In the genomic region with DNA sequence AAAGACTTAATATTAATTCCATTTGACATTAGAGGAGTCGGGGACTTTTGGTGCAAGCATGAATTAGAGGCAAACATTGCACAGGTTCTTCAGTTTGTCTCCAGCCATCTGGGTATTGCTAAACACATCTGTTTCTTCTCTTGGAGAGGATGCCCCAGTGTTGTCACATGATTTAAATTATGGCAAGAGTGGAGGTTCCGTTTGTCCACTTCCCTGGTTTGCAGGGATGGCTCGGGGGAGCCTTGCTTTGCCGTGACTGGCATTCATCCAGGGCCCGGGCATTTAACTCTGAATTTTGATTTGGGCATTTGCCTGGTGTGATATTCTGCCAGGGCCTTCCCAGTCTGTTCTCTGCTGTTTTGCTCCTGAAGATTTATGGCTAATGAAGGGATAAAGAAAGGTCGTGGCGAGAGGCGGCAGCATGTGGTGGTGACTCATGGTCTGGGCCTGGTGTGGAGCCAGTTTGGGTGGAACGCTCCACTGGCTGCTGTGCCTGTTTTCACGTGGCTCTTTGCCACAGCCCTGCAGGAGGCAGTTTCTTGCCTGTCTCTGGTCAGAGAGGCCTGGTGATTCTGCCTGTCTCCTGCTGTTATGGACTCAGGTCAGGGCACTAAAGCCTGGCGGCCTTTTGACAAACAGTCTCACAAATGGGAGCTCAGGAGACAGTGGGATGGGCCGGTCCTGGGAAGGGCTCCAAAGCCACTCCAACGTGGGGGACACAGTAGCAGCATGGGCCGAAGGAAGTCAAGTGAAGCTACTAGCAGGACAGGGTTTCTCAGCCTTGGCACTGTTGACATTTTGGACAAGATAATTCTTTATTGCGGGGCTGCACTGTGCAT, we compare ENCODE assay signal across 1 cellular context.
TF ChIP-seq lines count a peak whose summit lies in the region.

No MANE protein-coding gene starts in this region.

TF ChIP-seq in HEK293, 187 proteins besides CTCF, POLR2A, EP300 and RAD21 (continued from another document):
- TF ChIP-seq, protein P1, sequence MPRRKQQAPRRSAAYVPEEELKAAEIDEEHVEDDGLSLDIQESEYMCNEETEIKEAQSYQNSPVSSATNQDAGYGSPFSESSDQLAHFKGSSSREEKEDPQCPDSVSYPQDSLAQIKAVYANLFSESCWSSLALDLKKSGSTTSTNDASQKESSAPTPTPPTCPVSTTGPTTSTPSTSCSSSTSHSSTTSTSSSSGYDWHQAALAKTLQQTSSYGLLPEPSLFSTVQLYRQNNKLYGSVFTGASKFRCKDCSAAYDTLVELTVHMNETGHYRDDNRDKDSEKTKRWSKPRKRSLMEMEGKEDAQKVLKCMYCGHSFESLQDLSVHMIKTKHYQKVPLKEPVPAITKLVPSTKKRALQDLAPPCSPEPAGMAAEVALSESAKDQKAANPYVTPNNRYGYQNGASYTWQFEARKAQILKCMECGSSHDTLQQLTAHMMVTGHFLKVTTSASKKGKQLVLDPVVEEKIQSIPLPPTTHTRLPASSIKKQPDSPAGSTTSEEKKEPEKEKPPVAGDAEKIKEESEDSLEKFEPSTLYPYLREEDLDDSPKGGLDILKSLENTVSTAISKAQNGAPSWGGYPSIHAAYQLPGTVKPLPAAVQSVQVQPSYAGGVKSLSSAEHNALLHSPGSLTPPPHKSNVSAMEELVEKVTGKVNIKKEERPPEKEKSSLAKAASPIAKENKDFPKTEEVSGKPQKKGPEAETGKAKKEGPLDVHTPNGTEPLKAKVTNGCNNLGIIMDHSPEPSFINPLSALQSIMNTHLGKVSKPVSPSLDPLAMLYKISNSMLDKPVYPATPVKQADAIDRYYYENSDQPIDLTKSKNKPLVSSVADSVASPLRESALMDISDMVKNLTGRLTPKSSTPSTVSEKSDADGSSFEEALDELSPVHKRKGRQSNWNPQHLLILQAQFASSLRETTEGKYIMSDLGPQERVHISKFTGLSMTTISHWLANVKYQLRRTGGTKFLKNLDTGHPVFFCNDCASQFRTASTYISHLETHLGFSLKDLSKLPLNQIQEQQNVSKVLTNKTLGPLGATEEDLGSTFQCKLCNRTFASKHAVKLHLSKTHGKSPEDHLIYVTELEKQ (tag by site-specific recombination; IDR thresholded peaks at IDR 0.05; ENCODE audit: borderline replicate concordance) = 0 out of 2 replicates have a peak, but pooled peaks have one; percentile 55
- TF ChIP-seq ZNF174 (tag by site-specific recombination; IDR thresholded peaks at IDR 0.05) = no peak
- peak; percentile 94 for TF ChIP-seq ZNF600 (tag by site-specific recombination; IDR thresholded peaks at IDR 0.05)
- TF ChIP-seq SP2 (tag by site-specific recombination; IDR thresholded peaks at IDR 0.05) = peak; percentile 40
- TF ChIP-seq ZNF140 (tag by site-specific recombination; IDR thresholded peaks at IDR 0.05) = no peak
- TF ChIP-seq ZNF391 (tag by site-specific recombination; IDR thresholded peaks at IDR 0.05; ENCODE audit: borderline replicate concordance, low read depth) = peak; percentile 45; the same call in 1 of the 2 replicates
- peak; percentile 48; the same call in 1 of the 2 replicates for TF ChIP-seq ZFP37 (tag by site-specific recombination; IDR thresholded peaks at IDR 0.05)
- TF ChIP-seq ZSCAN23 (tag by site-specific recombination; IDR thresholded peaks at IDR 0.05) = no peak
- TF ChIP-seq ZNF544 (tag by site-specific recombination; IDR thresholded peaks at IDR 0.05) = no peak
- no peak for TF ChIP-seq PRDM1 (tag by site-specific recombination; IDR thresholded peaks at IDR 0.05)
- peak; percentile 71 for TF ChIP-seq ZSCAN30 (tag by site-specific recombination; IDR thresholded peaks at IDR 0.05)
- TF ChIP-seq ZNF37A (tag by site-specific recombination; IDR thresholded peaks at IDR 0.05) = no peak
- TF ChIP-seq ZNF175 (tag by site-specific recombination; IDR thresholded peaks at IDR 0.05) = no peak
- TF ChIP-seq ZBTB17 (tag by site-specific recombination; IDR thresholded peaks at IDR 0.05) = peak; percentile 63
- no peak for TF ChIP-seq ZBTB21 (tag by site-specific recombination; IDR thresholded peaks at IDR 0.05)
- TF ChIP-seq ZNF394 (tag by site-specific recombination; IDR thresholded peaks at IDR 0.05; ENCODE audit: borderline replicate concordance) = 0 out of 2 replicates have a peak, but pooled peaks have one; percentile 24
- no peak for TF ChIP-seq ZNF155 (tag by site-specific recombination; IDR thresholded peaks at IDR 0.05)
- TF ChIP-seq, protein P2, sequence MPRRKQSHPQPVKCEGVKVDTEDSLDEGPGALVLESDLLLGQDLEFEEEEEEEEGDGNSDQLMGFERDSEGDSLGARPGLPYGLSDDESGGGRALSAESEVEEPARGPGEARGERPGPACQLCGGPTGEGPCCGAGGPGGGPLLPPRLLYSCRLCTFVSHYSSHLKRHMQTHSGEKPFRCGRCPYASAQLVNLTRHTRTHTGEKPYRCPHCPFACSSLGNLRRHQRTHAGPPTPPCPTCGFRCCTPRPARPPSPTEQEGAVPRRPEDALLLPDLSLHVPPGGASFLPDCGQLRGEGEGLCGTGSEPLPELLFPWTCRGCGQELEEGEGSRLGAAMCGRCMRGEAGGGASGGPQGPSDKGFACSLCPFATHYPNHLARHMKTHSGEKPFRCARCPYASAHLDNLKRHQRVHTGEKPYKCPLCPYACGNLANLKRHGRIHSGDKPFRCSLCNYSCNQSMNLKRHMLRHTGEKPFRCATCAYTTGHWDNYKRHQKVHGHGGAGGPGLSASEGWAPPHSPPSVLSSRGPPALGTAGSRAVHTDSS (tag by site-specific recombination; IDR thresholded peaks at IDR 0.05) = no peak
- TF ChIP-seq, protein P3, sequence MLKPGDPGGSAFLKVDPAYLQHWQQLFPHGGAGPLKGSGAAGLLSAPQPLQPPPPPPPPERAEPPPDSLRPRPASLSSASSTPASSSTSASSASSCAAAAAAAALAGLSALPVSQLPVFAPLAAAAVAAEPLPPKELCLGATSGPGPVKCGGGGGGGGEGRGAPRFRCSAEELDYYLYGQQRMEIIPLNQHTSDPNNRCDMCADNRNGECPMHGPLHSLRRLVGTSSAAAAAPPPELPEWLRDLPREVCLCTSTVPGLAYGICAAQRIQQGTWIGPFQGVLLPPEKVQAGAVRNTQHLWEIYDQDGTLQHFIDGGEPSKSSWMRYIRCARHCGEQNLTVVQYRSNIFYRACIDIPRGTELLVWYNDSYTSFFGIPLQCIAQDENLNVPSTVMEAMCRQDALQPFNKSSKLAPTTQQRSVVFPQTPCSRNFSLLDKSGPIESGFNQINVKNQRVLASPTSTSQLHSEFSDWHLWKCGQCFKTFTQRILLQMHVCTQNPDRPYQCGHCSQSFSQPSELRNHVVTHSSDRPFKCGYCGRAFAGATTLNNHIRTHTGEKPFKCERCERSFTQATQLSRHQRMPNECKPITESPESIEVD (tag by site-specific recombination; IDR thresholded peaks at IDR 0.05) = no peak
- peak; percentile 42; the same call in 1 of the 2 replicates for TF ChIP-seq ZNF558 (tag by site-specific recombination; IDR thresholded peaks at IDR 0.05)
- TF ChIP-seq, protein P4, sequence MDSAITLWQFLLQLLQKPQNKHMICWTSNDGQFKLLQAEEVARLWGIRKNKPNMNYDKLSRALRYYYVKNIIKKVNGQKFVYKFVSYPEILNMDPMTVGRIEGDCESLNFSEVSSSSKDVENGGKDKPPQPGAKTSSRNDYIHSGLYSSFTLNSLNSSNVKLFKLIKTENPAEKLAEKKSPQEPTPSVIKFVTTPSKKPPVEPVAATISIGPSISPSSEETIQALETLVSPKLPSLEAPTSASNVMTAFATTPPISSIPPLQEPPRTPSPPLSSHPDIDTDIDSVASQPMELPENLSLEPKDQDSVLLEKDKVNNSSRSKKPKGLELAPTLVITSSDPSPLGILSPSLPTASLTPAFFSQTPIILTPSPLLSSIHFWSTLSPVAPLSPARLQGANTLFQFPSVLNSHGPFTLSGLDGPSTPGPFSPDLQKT (IDR thresholded peaks at IDR 0.05; ENCODE audit: borderline replicate concordance, low read depth, low read length) = no peak
- no peak for TF ChIP-seq ZNF23 (tag by site-specific recombination; IDR thresholded peaks at IDR 0.05; ENCODE audit: borderline replicate concordance)
- 0 out of 2 replicates have a peak, but pooled peaks have one; percentile 30 for TF ChIP-seq ZNF785 (tag by site-specific recombination; IDR thresholded peaks at IDR 0.05)
- TF ChIP-seq, protein P5, sequence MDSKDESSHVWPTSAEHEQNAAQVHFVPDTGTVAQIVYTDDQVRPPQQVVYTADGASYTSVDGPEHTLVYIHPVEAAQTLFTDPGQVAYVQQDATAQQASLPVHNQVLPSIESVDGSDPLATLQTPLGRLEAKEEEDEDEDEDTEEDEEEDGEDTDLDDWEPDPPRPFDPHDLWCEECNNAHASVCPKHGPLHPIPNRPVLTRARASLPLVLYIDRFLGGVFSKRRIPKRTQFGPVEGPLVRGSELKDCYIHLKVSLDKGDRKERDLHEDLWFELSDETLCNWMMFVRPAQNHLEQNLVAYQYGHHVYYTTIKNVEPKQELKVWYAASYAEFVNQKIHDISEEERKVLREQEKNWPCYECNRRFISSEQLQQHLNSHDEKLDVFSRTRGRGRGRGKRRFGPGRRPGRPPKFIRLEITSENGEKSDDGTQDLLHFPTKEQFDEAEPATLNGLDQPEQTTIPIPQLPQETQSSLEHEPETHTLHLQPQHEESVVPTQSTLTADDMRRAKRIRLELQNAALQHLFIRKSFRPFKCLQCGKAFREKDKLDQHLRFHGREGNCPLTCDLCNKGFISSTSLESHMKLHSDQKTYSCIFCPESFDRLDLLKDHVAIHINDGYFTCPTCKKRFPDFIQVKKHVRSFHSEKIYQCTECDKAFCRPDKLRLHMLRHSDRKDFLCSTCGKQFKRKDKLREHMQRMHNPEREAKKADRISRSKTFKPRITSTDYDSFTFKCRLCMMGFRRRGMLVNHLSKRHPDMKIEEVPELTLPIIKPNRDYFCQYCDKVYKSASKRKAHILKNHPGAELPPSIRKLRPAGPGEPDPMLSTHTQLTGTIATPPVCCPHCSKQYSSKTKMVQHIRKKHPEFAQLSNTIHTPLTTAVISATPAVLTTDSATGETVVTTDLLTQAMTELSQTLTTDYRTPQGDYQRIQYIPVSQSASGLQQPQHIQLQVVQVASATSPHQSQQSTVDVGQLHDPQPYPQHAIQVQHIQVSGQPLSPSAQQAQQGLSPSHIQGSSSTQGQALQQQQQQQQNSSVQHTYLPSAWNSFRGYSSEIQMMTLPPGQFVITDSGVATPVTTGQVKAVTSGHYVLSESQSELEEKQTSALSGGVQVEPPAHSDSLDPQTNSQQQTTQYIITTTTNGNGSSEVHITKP (tag by site-specific recombination; IDR thresholded peaks at IDR 0.05) = peak; percentile 94
- no peak for TF ChIP-seq ZBTB48 (tag by site-specific recombination; IDR thresholded peaks at IDR 0.05)
- TF ChIP-seq ZNF670 (tag by site-specific recombination; IDR thresholded peaks at IDR 0.05; ENCODE audit: low read depth) = no peak
- TF ChIP-seq, protein P6, sequence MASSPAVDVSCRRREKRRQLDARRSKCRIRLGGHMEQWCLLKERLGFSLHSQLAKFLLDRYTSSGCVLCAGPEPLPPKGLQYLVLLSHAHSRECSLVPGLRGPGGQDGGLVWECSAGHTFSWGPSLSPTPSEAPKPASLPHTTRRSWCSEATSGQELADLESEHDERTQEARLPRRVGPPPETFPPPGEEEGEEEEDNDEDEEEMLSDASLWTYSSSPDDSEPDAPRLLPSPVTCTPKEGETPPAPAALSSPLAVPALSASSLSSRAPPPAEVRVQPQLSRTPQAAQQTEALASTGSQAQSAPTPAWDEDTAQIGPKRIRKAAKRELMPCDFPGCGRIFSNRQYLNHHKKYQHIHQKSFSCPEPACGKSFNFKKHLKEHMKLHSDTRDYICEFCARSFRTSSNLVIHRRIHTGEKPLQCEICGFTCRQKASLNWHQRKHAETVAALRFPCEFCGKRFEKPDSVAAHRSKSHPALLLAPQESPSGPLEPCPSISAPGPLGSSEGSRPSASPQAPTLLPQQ (tag by site-specific recombination; IDR thresholded peaks at IDR 0.05) = peak; percentile 74; the same call in 1 of the 2 replicates
- TF ChIP-seq KLF8 (tag by site-specific recombination; IDR thresholded peaks at IDR 0.05) = peak; percentile 75
- TF ChIP-seq SCRT2 (tag by site-specific recombination; IDR thresholded peaks at IDR 0.05) = peak; percentile 59
- TF ChIP-seq ZNF214 (tag by site-specific recombination; IDR thresholded peaks at IDR 0.05; ENCODE audit: borderline replicate concordance) = no peak
- no peak for TF ChIP-seq ZBTB7A (tag by site-specific recombination; IDR thresholded peaks at IDR 0.05; ENCODE audit: low read depth)
- TF ChIP-seq, protein P7, sequence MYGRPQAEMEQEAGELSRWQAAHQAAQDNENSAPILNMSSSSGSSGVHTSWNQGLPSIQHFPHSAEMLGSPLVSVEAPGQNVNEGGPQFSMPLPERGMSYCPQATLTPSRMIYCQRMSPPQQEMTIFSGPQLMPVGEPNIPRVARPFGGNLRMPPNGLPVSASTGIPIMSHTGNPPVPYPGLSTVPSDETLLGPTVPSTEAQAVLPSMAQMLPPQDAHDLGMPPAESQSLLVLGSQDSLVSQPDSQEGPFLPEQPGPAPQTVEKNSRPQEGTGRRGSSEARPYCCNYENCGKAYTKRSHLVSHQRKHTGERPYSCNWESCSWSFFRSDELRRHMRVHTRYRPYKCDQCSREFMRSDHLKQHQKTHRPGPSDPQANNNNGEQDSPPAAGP (tag by site-specific recombination; IDR thresholded peaks at IDR 0.05) = peak; percentile 71
- peak; percentile 87 for TF ChIP-seq IKZF3 (tag by site-specific recombination; IDR thresholded peaks at IDR 0.05)
- 0 out of 2 replicates have a peak, but pooled peaks have one; percentile 26 for TF ChIP-seq ZNF561 (tag by site-specific recombination; IDR thresholded peaks at IDR 0.05; ENCODE audit: borderline replicate concordance)
- no peak for TF ChIP-seq TCF7L2 (IDR thresholded peaks at IDR 0.05; ENCODE audit: borderline replicate concordance, low read depth, low read length)
- no peak for TF ChIP-seq YY2 (tag by site-specific recombination; IDR thresholded peaks at IDR 0.05)
- TF ChIP-seq ZIC2 (tag by site-specific recombination; IDR thresholded peaks at IDR 0.05) = peak; percentile 99
- peak; percentile 61; the same call in 1 of the 2 replicates for TF ChIP-seq OSR2 (tag by site-specific recombination; IDR thresholded peaks at IDR 0.05)
- TF ChIP-seq, protein P8, sequence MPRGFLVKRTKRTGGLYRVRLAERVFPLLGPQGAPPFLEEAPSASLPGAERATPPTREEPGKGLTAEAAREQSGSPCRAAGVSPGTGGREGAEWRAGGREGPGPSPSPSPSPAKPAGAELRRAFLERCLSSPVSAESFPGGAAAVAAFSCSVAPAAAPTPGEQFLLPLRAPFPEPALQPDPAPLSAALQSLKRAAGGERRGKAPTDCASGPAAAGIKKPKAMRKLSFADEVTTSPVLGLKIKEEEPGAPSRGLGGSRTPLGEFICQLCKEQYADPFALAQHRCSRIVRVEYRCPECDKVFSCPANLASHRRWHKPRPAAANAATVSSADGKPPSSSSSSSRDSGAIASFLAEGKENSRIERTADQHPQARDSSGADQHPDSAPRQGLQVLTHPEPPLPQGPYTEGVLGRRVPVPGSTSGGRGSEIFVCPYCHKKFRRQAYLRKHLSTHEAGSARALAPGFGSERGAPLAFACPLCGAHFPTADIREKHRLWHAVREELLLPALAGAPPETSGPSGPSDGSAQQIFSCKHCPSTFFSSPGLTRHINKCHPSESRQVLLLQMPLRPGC (tag by site-specific recombination; IDR thresholded peaks at IDR 0.05) = peak; percentile 62; the same call in 1 of the 2 replicates
- TF ChIP-seq MEIS1 (CRISPR knock-in tag; IDR thresholded peaks at IDR 0.05; ENCODE audit: borderline replicate concordance) = peak; percentile 57; the same call in 1 of the 2 replicates
- no peak for TF ChIP-seq ZNF266 (tag by site-specific recombination; IDR thresholded peaks at IDR 0.05; ENCODE audit: low read depth)
